In genomic region chr19:39223703-39224279, GRCh38 we compare ENCODE assay signal across 10 cellular contexts. TPM values are rescaled to one million over a fixed set of nuclear protein-coding genes. Genes with fewer than 3 reads are reported as not detected.
A peak's percentile ranks its signal among the peaks of the same experiment; 100 is the strongest.
DNase-seq lines count a peak whose midpoint lies in the region; ATAC-seq and TF ChIP-seq lines count a peak whose summit lies in the region.
"Had no signal": no experiment of that assay in that cellular context is flagged by ENCODE, and none has a peak within 500 bp of the region (broad histone marks: within the 10 kb centered on the region; RNA-seq: fewer than 3 reads in every experiment).

No MANE protein-coding gene starts in this region.

- 0 out of 3 replicates have a peak, but pooled peaks cover 2% of the 10 kb centered on the region for H3K9me3 Mint-ChIP-seq in GM23338

- H3K79me2 ChIP-seq in GM23338 (replicated peaks; ENCODE audit: insufficient read depth), result no peaks in the 10 kb centered on the region

- no peak overlapping the region for H3K4me3 Mint-ChIP-seq in GM23338
- H3K4me3 Mint-ChIP-seq: brain had no signal

- H3K27me3 Mint-ChIP-seq in GM23338 (ENCODE audit: insufficient read depth, low read depth, poor library complexity), result peaks cover 5% of the 10 kb centered on the region

- intact Hi-C loops in prostate gland (cut with DNase I), result no loop called here

- TF ChIP-seq POLR2A in prostate gland (IDR thresholded peaks at IDR 0.05), result no peak

- H3K9me2 ChIP-seq in GM23338 (ENCODE audit: insufficient read depth), result no peaks in the 10 kb centered on the region

- TF ChIP-seq CTCF in GM23338 (conservative IDR thresholded peaks at IDR 0.05; ENCODE audit: low read depth in 2 of 2) (no peak), prostate gland (IDR thresholded peaks at IDR 0.05) (no peak), BE2C (IDR thresholded peaks at IDR 0.05; ENCODE audit: low read depth, low read length) (no peak)

- no peaks in the 10 kb centered on the region for H3K4me1 ChIP-seq in GM23338 (ENCODE audit: insufficient read depth)
- H3K4me1 ChIP-seq in SJCRH30, result no peaks in the 10 kb centered on the region
- no peaks in the 10 kb centered on the region for H3K4me1 ChIP-seq in prostate gland (replicated peaks)
- H3K4me1 ChIP-seq in BE2C, result no peaks in the 10 kb centered on the region

- H3K4me2 ChIP-seq in GM23338, result no peak overlapping the region

- no peaks in the 10 kb centered on the region for H4K20me1 ChIP-seq in GM23338 (replicated peaks; ENCODE audit: insufficient read depth)

- H3K4me3 ChIP-seq in GM23338 (no peak overlapping the region), SJCRH30 (no peak overlapping the region), prostate gland (no peak overlapping the region), BE2C (ENCODE audit: low read depth, low read length) (no peak overlapping the region)

- no peak overlapping the region for H3K27ac Mint-ChIP-seq in GM23338
- H3K27ac Mint-ChIP-seq: brain had no signal

- H3F3A ChIP-seq in GM23338 (replicated peaks; ENCODE audit: low read depth), result no peaks in the 10 kb centered on the region

- peak; percentile 59 for DNase-seq in AG08396 (ENCODE audit: low spot score)
- DNase-seq in GM23338 (ENCODE audit: low spot score), result peak; percentile 89
- DNase-seq in SJCRH30, result peak; percentile 34 to 54
- peak; percentile 21 for DNase-seq in fibroblast of peridontal ligament (ENCODE audit: extremely low read depth)
- no peak for DNase-seq in prostate gland (ENCODE audit: low spot score)
- DNase-seq in midbrain (lab: John Stamatoyannopoulos, UW), result no peak
- no peak for DNase-seq in BE2C
- DNase-seq: DMS53 had no signal

- H3K27ac ChIP-seq in GM23338 (ENCODE audit: low read depth) (no peak overlapping the region), SJCRH30 (no peak overlapping the region), prostate gland (no peak overlapping the region)

- peak; percentile 98 for ATAC-seq in GM23338
- no peak for ATAC-seq in HG02885 (IDR thresholded peaks at IDR 0.05; ENCODE audit: poor library complexity, unreplicated experiment)

- no peaks in the 10 kb centered on the region for H3K36me3 ChIP-seq in GM23338 (ENCODE audit: insufficient read depth)
- no peaks in the 10 kb centered on the region for H3K36me3 ChIP-seq in SJCRH30
- no peaks in the 10 kb centered on the region for H3K36me3 ChIP-seq in prostate gland
- H3K36me3 ChIP-seq in BE2C, result no peaks in the 10 kb centered on the region

- 21% methylated on average over 4 of the region's 4 CpGs for WGBS in prostate gland

- H3K27me3 ChIP-seq in GM23338 (ENCODE audit: insufficient read depth) (0 out of 2 replicates have a peak, but pooled peaks cover 4% of the 10 kb centered on the region), SJCRH30 (no peaks in the 10 kb centered on the region), prostate gland (replicated peaks; ENCODE audit: insufficient read depth) (peaks cover 2% of the 10 kb centered on the region), BE2C (peaks cover 21% of the 10 kb centered on the region)

- H3K9me3 ChIP-seq in SJCRH30 (replicated peaks) (no peaks in the 10 kb centered on the region), prostate gland (no peaks in the 10 kb centered on the region), BE2C (no peaks in the 10 kb centered on the region)

- H3K36me3 Mint-ChIP-seq in GM23338 (ENCODE audit: low read depth), result no peaks in the 10 kb centered on the region
- H3K36me3 Mint-ChIP-seq: brain had no signal

- peaks cover 3% of the 10 kb centered on the region; the same call in 1 of the 3 replicates for H3K4me1 Mint-ChIP-seq in GM23338
- H3K4me1 Mint-ChIP-seq: brain had no signal

- no peak overlapping the region for H2AFZ ChIP-seq in GM23338

TF ChIP-seq in GM23338, 12 proteins besides CTCF, POLR2A, EP300 and RAD21:
- TF ChIP-seq REST (IDR thresholded peaks at IDR 0.05; ENCODE audit: unreplicated experiment) (peak; percentile 85), ZNF331 (CRISPR knock-in tag; IDR thresholded peaks at IDR 0.05; ENCODE audit: low read depth) (no peak), CREB1 (CRISPR knock-in tag; IDR thresholded peaks at IDR 0.05; ENCODE audit: low read depth) (peak; percentile 44)
TF ChIP-seq in GM23338: peak in this region for 2.

RNA-seq across cellular contexts. Expression of gene SYCN, which starts 19.7 kb away (rescaled TPM):
- not detected in 2 replicates for total RNA-seq in GM23338 (2014; rRNA removed; shearing (Covaris generic))
- not detected in 2 replicates for polyA plus RNA-seq in GM23338 (2016; fragmentation: Nextera tagmentation; extraction: Ambion mirVana)
- not detected in 2 replicates for total RNA-seq in SJCRH30 (2014; rRNA removed; shearing (Covaris generic))
- 100 to 1,000 TPM in 1 of 2 donors, not detected in 1; 165 TPM for total RNA-seq in prostate gland
- polyA plus RNA-seq in BE2C (2012; ENCODE audit: insufficient read depth, insufficient read length, low read depth), result not detected

RNA-seq across cellular contexts. Expression of gene IFNL3, which starts 21.0 kb away (rescaled TPM):
- not detected in 2 replicates for total RNA-seq in GM23338 (2014; rRNA removed; shearing (Covaris generic))
- polyA plus RNA-seq in GM23338 (2016; fragmentation: Nextera tagmentation; extraction: Ambion mirVana), result not detected in 2 replicates
- total RNA-seq in SJCRH30 (2014; rRNA removed; shearing (Covaris generic)), result not detected in 2 replicates
- not detected for total RNA-seq in prostate gland
- not detected for polyA plus RNA-seq in BE2C (2012; ENCODE audit: insufficient read depth, insufficient read length, low read depth)

RNA-seq across cellular contexts. Expression of gene IFNL4, which starts 24.9 kb away (rescaled TPM):
- total RNA-seq in GM23338 (2014; rRNA removed; shearing (Covaris generic)), result not detected in 2 replicates
- polyA plus RNA-seq in GM23338 (2016; fragmentation: Nextera tagmentation; extraction: Ambion mirVana), result not detected in 2 replicates
- not detected in 2 replicates for total RNA-seq in SJCRH30 (2014; rRNA removed; shearing (Covaris generic))
- total RNA-seq in prostate gland, result not detected
- not detected for polyA plus RNA-seq in BE2C (2012; ENCODE audit: insufficient read depth, insufficient read length, low read depth)

RNA-seq across cellular contexts. Expression of gene NCCRP1, which starts 27.0 kb away (rescaled TPM):
- total RNA-seq in GM23338 (2014; rRNA removed; shearing (Covaris generic)), result 3.8 and 6.2 TPM in 2 replicates
- polyA plus RNA-seq in GM23338 (2016; fragmentation: Nextera tagmentation; extraction: Ambion mirVana), result 2.8 and 3.6 TPM in 2 replicates
- total RNA-seq in SJCRH30 (2014; rRNA removed; shearing (Covaris generic)), result 7.6 and 7.8 TPM in 2 replicates
- total RNA-seq in prostate gland, result 1 to 10 TPM; 1.4 to 2.7 TPM
- polyA plus RNA-seq in BE2C (2012; ENCODE audit: insufficient read depth, insufficient read length, low read depth), result not detected

RNA-seq across cellular contexts. Expression of gene IFNL2, which starts 44.4 kb away (rescaled TPM):
- total RNA-seq in GM23338 (2014; rRNA removed; shearing (Covaris generic)), result not detected in 2 replicates
- polyA plus RNA-seq in GM23338 (2016; fragmentation: Nextera tagmentation; extraction: Ambion mirVana), result not detected in 2 replicates
- not detected in 2 replicates for total RNA-seq in SJCRH30 (2014; rRNA removed; shearing (Covaris generic))
- total RNA-seq in prostate gland, result not detected
- not detected for polyA plus RNA-seq in BE2C (2012; ENCODE audit: insufficient read depth, insufficient read length, low read depth)

Comparison
In these comparisons a context has a peak if more than half of its experiments do, and no peak if none do; other contexts are left out.
1. DNase-seq: peak in AG08396 (single experiment), GM23338 (single experiment), SJCRH30 (2 of 2) and fibroblast of peridontal ligament (single experiment); none in prostate gland (single experiment), midbrain (single experiment) and BE2C (single experiment).